Comparison of ENCODE assay signal across 8 cellular contexts in the genomic region with DNA sequence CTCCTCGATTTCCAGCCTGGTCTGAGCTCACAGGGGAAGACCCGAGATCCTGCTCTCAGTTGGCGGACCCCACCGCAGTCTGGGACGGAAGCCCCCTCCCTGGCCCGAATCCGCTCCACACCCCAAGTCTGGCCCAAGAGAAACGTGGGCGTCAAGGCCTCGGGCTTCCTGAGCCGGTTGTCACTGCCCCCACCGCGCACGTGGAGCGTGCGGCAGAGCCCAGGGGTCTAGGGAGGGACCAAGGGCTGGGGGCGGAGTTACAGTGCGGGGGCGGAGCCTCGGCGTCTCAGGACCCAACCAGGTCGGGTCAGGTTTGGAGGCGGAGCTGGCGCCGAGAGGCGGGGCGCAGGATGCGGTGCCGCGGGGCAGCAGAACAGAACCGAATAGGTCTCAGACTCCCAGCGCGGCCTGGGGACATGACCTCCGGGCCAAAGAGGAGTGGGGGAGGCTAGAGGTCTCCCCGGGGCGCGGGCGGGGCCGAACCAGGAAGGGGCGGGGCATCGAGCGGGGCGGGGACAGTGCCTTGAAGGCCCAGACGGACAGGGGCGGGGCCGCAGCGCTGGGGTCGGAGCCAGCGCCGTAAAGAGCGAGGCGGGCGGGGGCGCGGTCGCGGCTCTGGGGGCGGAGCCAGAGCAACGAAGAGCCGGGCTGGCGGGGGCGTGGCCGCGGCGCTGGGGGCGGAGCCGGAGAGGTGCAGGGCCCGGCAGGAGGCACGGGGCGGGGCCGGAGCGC. TPM values are rescaled to one million over a fixed set of nuclear protein-coding genes. Genes with fewer than 3 reads are reported as not detected.
DNase-seq lines count a peak whose midpoint lies in the region; ATAC-seq and TF ChIP-seq lines count a peak whose summit lies in the region.

No MANE protein-coding gene starts in this region.

- POLR2A ChIA-PET in AG04450 (lab: Yijun Ruan, JAX): interaction anchor here (0.8 kb wide), 1 partner anchor 69 kb away, joined by 4 read pairs; no protein-coding TSS in a partner anchor

- TF ChIP-seq CTCF in AG04450 (IDR thresholded peaks at IDR 0.05; ENCODE audit: low read depth, low read length): no peak
- TF ChIP-seq CTCF in colonic mucosa (IDR thresholded peaks at IDR 0.05): no peak

- H3K9me3 ChIP-seq in AG04450 (ENCODE audit: control insufficient read depth, insufficient read depth, low read length) (peaks cover 6% of the 10 kb centered on the region; the same call in 1 of the 2 replicates), colonic mucosa (no peaks in the 10 kb centered on the region)

- peak overlapping the region in 1 of 2 donors; percentile 68 for H3K9ac ChIP-seq in colonic mucosa (ENCODE audit: low read depth in 2 of 2, low read length in 2 of 2)

- CTCF ChIA-PET in AG04450 (lab: Charles Lee): interaction anchor here (1.4 kb wide), 1 partner anchor 496 kb away, joined by 4 read pairs; no protein-coding TSS in a partner anchor

- no peaks in the 10 kb centered on the region for H3K36me3 ChIP-seq in colonic mucosa

- ATAC-seq in GM18873 (IDR thresholded peaks at IDR 0.05; ENCODE audit: low FRiP score, unreplicated experiment) (peak; percentile 32), HG03139 (IDR thresholded peaks at IDR 0.05; ENCODE audit: unreplicated experiment) (peak; percentile 52), left colon (peak; percentile 79)

- H3K27me3 ChIP-seq in AG04450 (ENCODE audit: control insufficient read depth, insufficient read depth, low read length) (peaks cover 2% of the 10 kb centered on the region), colonic mucosa (no peaks in the 10 kb centered on the region)

- intact Hi-C loops in colonic mucosa (cut with DNase I) (loop anchor here (10.0 kb wide), 1 partner anchor 402 kb away; the partner anchor contains the start of genes GALNS and TRAPPC2L), left colon (cut with DNase I, micrococcal nuclease) (no loop called here)

- DNase-seq in AG04450 (ENCODE audit: low read depth, low spot score) (peak; percentile 77), NCI-H345 (lab: John Stamatoyannopoulos, UW) (peak; percentile 89), colonic mucosa (peak; percentile 98), left colon (peak; percentile 95 to 100)
- DNase-seq in activated CD4-positive, alpha-beta T cell treated with anti-CD3 and anti-CD28 coated beads for 48 hours: peak; percentile 99
- peak; percentile 97 to 100 (median 99) for DNase-seq in stimulated activated CD4-positive, alpha-beta T cell treated with anti-CD3 and anti-CD28 coated beads, Interleukin-1b, Interleukin-23, amount 100 ng/mL, for 24 hours (ENCODE audit: low read depth in 4 of 4, low spot score in 1 of 4)

- peaks cover 9% of the 10 kb centered on the region for H3K4me1 ChIP-seq in colonic mucosa

- H3K27ac ChIP-seq in AG04450 (ENCODE audit: low read depth, low read length) (no peak overlapping the region), colonic mucosa (peak overlapping the region; percentile 31)

- H3K4me3 ChIP-seq in AG04450 (ENCODE audit: low read depth, low read length): peak overlapping the region; percentile 71
- H3K4me3 ChIP-seq in colonic mucosa: peak overlapping the region; percentile 31

RNA-seq across cellular contexts. Expression of gene ZFPM1, which starts 0.4 kb away (rescaled TPM):
- polyA plus RNA-seq in AG04450 (2011; rRNA removed): 0.20 TPM in 2 replicates
- 0.51 and 0.61 TPM in 2 replicates for polyA minus RNA-seq in AG04450 (2011; rRNA and poly(A)+ RNA removed)
- total RNA-seq in colonic mucosa: 10 to 100 TPM in 1 of 2 donors, 1 to 10 TPM in 1; 6.6 to 12.5 TPM
- total RNA-seq in left colon: 10 to 100 TPM in 1 of 2 donors, 1 to 10 TPM in 1; 8.0 to 11.3 TPM
